Comparison of ENCODE assay signal across 16 cellular contexts in the genomic region with DNA sequence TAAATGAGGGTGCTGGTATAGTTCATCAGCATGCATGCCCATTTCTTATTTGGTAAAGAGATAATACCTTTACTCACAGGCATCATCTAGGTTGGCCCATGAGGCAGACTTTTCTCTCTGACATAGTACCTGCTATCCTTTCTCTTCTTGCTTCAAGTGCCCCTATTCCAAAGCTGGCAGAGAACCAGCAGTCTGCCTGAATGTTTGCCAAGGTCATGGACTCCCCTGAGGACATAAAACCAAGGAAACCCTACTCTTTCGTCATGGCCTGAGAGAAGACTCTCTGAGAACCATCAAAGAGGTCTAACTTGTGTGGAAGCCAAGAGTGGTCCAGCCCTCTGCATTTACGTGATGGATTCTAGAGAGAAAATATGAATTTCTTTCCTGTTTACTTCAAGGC. TPM values are rescaled to one million over a fixed set of nuclear protein-coding genes. Genes with fewer than 3 reads are reported as not detected.
"Had no signal": no experiment of that assay in that cellular context is flagged by ENCODE, and none has a peak within 500 bp of the region (broad histone marks: within the 10 kb centered on the region; RNA-seq: fewer than 3 reads in every experiment).

No MANE protein-coding gene starts in this region.

- H3K4me1 ChIP-seq: vagina had no signal

- H3K4me3 ChIP-seq: lower lobe of right lung, ovary, tibial nerve, vagina had no signal

- H3K27me3 ChIP-seq: brain microvascular endothelial cell, ovary, tibial nerve, vagina had no signal

- H3K27ac ChIP-seq: brain microvascular endothelial cell, lower lobe of right lung, ovary, tibial nerve, vagina, VCaP had no signal

- ATAC-seq: stimulated activated naive B cell treated with anti-CD40 and anti-IgM and Interleukin-4, amounts not matched to agents 10 μg/mL and 1 μg/mL and 100 μg/mL, for 72 hours had no signal

- DNase-seq: activated CD4-positive, alpha-beta T cell treated with anti-CD3 and anti-CD28 coated beads for 1 hour; activated CD4-positive, alpha-beta T cell treated with anti-CD3 and anti-CD28 coated beads, Interleukin-2, amount 50 U/mL, for 4 hours; activated naive CD4-positive, alpha-beta T cell; activated T-cell treated with anti-CD3 and anti-CD28 coated beads for 4 hours; anterior cingulate cortex; brain microvascular endothelial cell; effector memory CD4-positive, alpha-beta T cell; foreskin melanocyte; left cardiac atrium; lower lobe of right lung; ovary; stimulated activated CD4-positive, alpha-beta T cell treated with anti-CD3 and anti-CD28 coated beads, Interleukin-2, amount 100 ng/mL, for 48 hours; stimulated activated naive B cell treated with anti-CD40 and anti-IgM and Interleukin-4, amounts not matched to agents 10 μg/mL and 1 μg/mL and 100 μg/mL, for 72 hours had no signal

- H3K36me3 ChIP-seq: brain microvascular endothelial cell, lower lobe of right lung, ovary, tibial nerve, vagina had no signal

- H3K9me3 ChIP-seq: lower lobe of right lung, ovary, tibial nerve, vagina had no signal

RNA-seq across cellular contexts. Expression of gene PPP1R36, which starts 11.9 kb away (rescaled TPM):
- total RNA-seq: vagina had no signal
